ENCODE assay signal across 8 cellular contexts in the genomic region with DNA sequence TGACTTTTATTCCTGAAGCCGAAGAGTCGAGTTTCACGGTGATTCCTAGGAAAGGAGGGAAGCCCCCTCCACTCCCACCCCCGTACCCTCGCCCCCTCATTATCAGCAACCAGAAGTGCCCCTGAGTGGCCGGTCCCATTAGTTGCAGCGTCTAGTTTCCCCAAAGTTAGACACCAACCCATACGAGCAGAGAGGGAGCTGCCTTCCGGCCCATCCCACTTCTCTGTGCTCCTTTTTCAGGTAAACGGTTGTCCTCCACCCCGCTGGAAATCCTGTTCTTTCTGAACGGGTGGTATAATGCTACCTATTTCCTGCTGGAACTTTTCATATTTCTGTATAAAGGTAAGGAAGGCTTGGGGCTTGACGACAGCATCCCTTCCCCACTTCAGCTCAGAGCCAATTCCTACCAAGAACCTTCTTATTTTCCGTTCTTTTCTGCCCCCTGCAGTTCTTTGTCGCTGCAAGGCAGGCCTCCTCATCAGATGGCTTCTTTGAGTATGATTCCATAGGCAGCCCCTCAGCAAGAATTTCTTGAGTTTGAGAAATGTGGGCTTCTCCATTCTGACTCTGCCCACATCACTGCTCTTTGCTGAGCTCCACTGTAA. TPM values are rescaled to one million over a fixed set of nuclear protein-coding genes. Genes with fewer than 3 reads are reported as not detected.
DNase-seq lines count a peak whose midpoint lies in the region; ATAC-seq and TF ChIP-seq lines count a peak whose summit lies in the region.

No MANE protein-coding gene starts in this region.

- H3K14ac ChIP-seq in H9 (ENCODE audit: insufficient read depth, low read length): 0 out of 2 replicates have a peak overlapping the region, but pooled peaks have one; percentile 34

- no peak overlapping the region for H3K18ac ChIP-seq in H9 (ENCODE audit: insufficient read length, low read depth, low read length)

- H2AFZ ChIP-seq in H9 (ENCODE audit: low read length): no peak overlapping the region

- no peak overlapping the region for H2BK15ac ChIP-seq in H9 (ENCODE audit: low read depth, low read length)

- DNase-seq in Calu3: no peak
- no peak for DNase-seq in H9
- no peak for DNase-seq in T-helper 17 cell
- DNase-seq in epithelial cell of esophagus (ENCODE audit: low read depth): no peak
- peak; percentile 24 for DNase-seq in naive B cell
- no peak for DNase-seq in HPDE6-E6E7 (ENCODE audit: extremely low spot score)
- no peak for DNase-seq in NCI-H187 treated with DMSO at 0.1 percent for 48 hours (lab: John Stamatoyannopoulos, UW)

- H3K27ac ChIP-seq in H9 (ENCODE audit: insufficient read length, low read depth, low read length): no peak overlapping the region

- peak overlapping the region; percentile 96 for H3K4me3 Mint-ChIP-seq in Calu3 (ENCODE audit: low read depth, unreplicated experiment)
- H3K4me3 Mint-ChIP-seq in H9: peak overlapping the region; percentile 89 to 94
- H3K4me3 Mint-ChIP-seq in T-helper 17 cell: peak overlapping the region; percentile 92
- H3K4me3 Mint-ChIP-seq in naive B cell: peak overlapping the region; percentile 90 to 99 (median 97)

- H4K5ac ChIP-seq in H9 (ENCODE audit: insufficient read length, low read depth, low read length): no peak overlapping the region

- peak overlapping the region; percentile 95 for H3K27ac Mint-ChIP-seq in Calu3 (ENCODE audit: unreplicated experiment)
- peak overlapping the region; percentile 63 to 97 (median 96); a peak in 6 of 7 replicates for H3K27ac Mint-ChIP-seq in H9
- peak overlapping the region; percentile 91 for H3K27ac Mint-ChIP-seq in T-helper 17 cell
- H3K27ac Mint-ChIP-seq in naive B cell: peak overlapping the region; percentile 88 to 98 (median 96)

- no peaks in the 10 kb centered on the region for H3K79me1 ChIP-seq in H9 (ENCODE audit: insufficient read depth, low read depth, low read length, poor library complexity, severe bottlenecking)

- peaks cover 27% of the 10 kb centered on the region for H3K36me3 Mint-ChIP-seq in Calu3 (ENCODE audit: insufficient read depth, unreplicated experiment)
- peaks cover 27 to 36% (median 32%) of the 10 kb centered on the region in 3 experiments for H3K36me3 Mint-ChIP-seq in H9 (ENCODE audit: insufficient read depth in 1 of 3, low read depth in 3 of 3)
- no peaks in the 10 kb centered on the region for H3K36me3 Mint-ChIP-seq in T-helper 17 cell (ENCODE audit: low read depth)
- peaks cover 0 to 6% of the 10 kb centered on the region in 2 donors for H3K36me3 Mint-ChIP-seq in naive B cell

- CTCF ChIA-PET in Calu3 (lab: Charles Lee): interaction anchor here (0.6 to 1.5 kb wide), 3 partner anchors 31 to 566 kb away, joined by 3 to 20 read pairs (median 7); a partner anchor contains a TSS

- BruUV-seq in Calu3 (replicated peaks; lab: Mats Ljungman, UMichigan): TSS peak; percentile 47

- H4K8ac ChIP-seq in H9 (replicated peaks; ENCODE audit: insufficient read length, low read depth, low read length): no peak overlapping the region

- no peak overlapping the region for H2AK5ac ChIP-seq in H9 (ENCODE audit: insufficient read length, low read length)

- H3K27me3 Mint-ChIP-seq in Calu3 (ENCODE audit: unreplicated experiment) (no peaks in the 10 kb centered on the region), H9 (ENCODE audit: low read depth) (peaks cover 9% of the 10 kb centered on the region), T-helper 17 cell (no peaks in the 10 kb centered on the region), naive B cell (no peaks in the 10 kb centered on the region)

- H3K23ac ChIP-seq in H9 (ENCODE audit: insufficient read length, low read depth, low read length): no peak overlapping the region

- H3K4me2 ChIP-seq in H9 (ENCODE audit: insufficient read depth, insufficient read length, low read length): peak overlapping the region; percentile 58

- H2BK5ac ChIP-seq in H9 (ENCODE audit: insufficient read length, low read length): no peak overlapping the region

- H2BK120ac ChIP-seq in H9 (ENCODE audit: low read depth, low read length, poor library complexity, severe bottlenecking): no peak overlapping the region

- H3K9me3 Mint-ChIP-seq in Calu3 (ENCODE audit: low read depth, unreplicated experiment) (peaks cover 6% of the 10 kb centered on the region), H9 (peaks cover 3 to 4% of the 10 kb centered on the region in 2 experiments; a peak in 1 of 5 replicates), naive B cell (no peaks in the 10 kb centered on the region)

- H3K4ac ChIP-seq in H9 (ENCODE audit: low read depth, low read length): no peak overlapping the region

- no peaks in the 10 kb centered on the region for H3K27me3 ChIP-seq in H9 (ENCODE audit: insufficient read depth, low read length)

- peak; percentile 46 for ATAC-seq in T-helper 17 cell
- ATAC-seq in naive B cell (ENCODE audit: low read depth in 2 of 2): peak; percentile 52 to 58
- ATAC-seq in GM21825 (IDR thresholded peaks at IDR 0.05; ENCODE audit: unreplicated experiment): no peak

- H4K20me1 ChIP-seq in H9 (ENCODE audit: control insufficient read depth, insufficient read depth, insufficient read length): no peaks in the 10 kb centered on the region

- no peak overlapping the region for H3K56ac ChIP-seq in H9 (ENCODE audit: insufficient read length, low read depth, low read length)

- H2BK12ac ChIP-seq in H9 (ENCODE audit: insufficient read length, low read depth, low read length): no peak overlapping the region

- TF ChIP-seq CTCF in Calu3 (IDR thresholded peaks at IDR 0.05; ENCODE audit: unreplicated experiment) (no peak), H9 (conservative IDR thresholded peaks at IDR 0.05) (0 out of 3 replicates have a peak, but pooled peaks have one; percentile 11), epithelial cell of esophagus (IDR thresholded peaks at IDR 0.05; ENCODE audit: insufficient read depth, low read depth, low read length, missing control alignments) (peak; percentile 36)

- no peaks in the 10 kb centered on the region for H3K79me2 ChIP-seq in H9 (ENCODE audit: insufficient read depth, low read length)

- H3K9ac ChIP-seq in H9 (ENCODE audit: extremely low read depth, insufficient read length, low read length): peak overlapping the region; percentile 43

- intact Hi-C loops in Calu3 (cut with micrococcal nuclease; ENCODE audit: unreplicated experiment): no loop called here

- no peak overlapping the region for H2BK20ac ChIP-seq in H9 (ENCODE audit: low read depth, low read length, poor library complexity, severe bottlenecking)

- H3K4me3 ChIP-seq in epithelial cell of esophagus (ENCODE audit: low read length): peak overlapping the region; percentile 87

- peaks cover 12% of the 10 kb centered on the region for H3K23me2 ChIP-seq in H9 (ENCODE audit: insufficient read length, low read depth, low read length, poor library complexity, severe bottlenecking)

- H3T11ph ChIP-seq in H9 (ENCODE audit: low read length): no peak overlapping the region

- no peak overlapping the region for H4K91ac ChIP-seq in H9 (ENCODE audit: insufficient read length, low read depth, low read length)

- H3K4me1 Mint-ChIP-seq in Calu3 (ENCODE audit: low read depth, unreplicated experiment) (peaks cover 18% of the 10 kb centered on the region), H9 (peaks cover 4 to 15% of the 10 kb centered on the region in 2 experiments; a peak in 3 of 4 replicates), T-helper 17 cell (peaks cover 20% of the 10 kb centered on the region), naive B cell (peaks cover 22 to 27% (median 25%) of the 10 kb centered on the region in 3 donors)

- WGBS in H9 (ENCODE audit: extremely low coverage, insufficient read length, low lambda C conversion rate): no CpG with 5 or more reads among the region's 15 CpGs

- H3K9me3 ChIP-seq in H9 (ENCODE audit: control insufficient read depth, low read depth, low read length) (no peaks in the 10 kb centered on the region), T-helper 17 cell (ENCODE audit: control insufficient read depth, low read length, poor library complexity, severe bottlenecking) (no peaks in the 10 kb centered on the region)

- H3K4me1 ChIP-seq in H9 (ENCODE audit: insufficient read depth, low read length): no peaks in the 10 kb centered on the region; the same call in 1 of the 2 replicates

RNA-seq across cellular contexts. Expression of a gene that starts 0.7 kb away (rescaled TPM):
- 10.6 and 11.0 TPM in 2 replicates for total RNA-seq in Calu3 (2022)
- 24.3 and 25.2 TPM in 2 replicates for total RNA-seq in H9 (2021)
- total RNA-seq in T-helper 17 cell: 1 to 10 TPM; 5.1 to 5.9 TPM
- polyA plus RNA-seq in naive B cell (ENCODE audit: low read depth in 6 of 6): 10 to 100 TPM; 36.4 to 76.6 (median 65.0) TPM

RNA-seq across cellular contexts. Expression of a gene that starts 30.9 kb away (rescaled TPM):
- 45.7 and 51.6 TPM in 2 replicates for total RNA-seq in Calu3 (2022)
- total RNA-seq in H9 (2021): 35.4 and 43.6 TPM in 2 replicates
- 10 to 100 TPM; 46.1 to 48.9 TPM for total RNA-seq in T-helper 17 cell
- polyA plus RNA-seq in naive B cell (ENCODE audit: low read depth in 6 of 6): 10 to 100 TPM; 37.9 to 56.4 (median 41.9) TPM

RNA-seq across cellular contexts. Expression of a gene that starts 31.4 kb away (rescaled TPM):
- 33.3 and 39.2 TPM in 2 replicates for total RNA-seq in Calu3 (2022)
- 21.7 and 23.1 TPM in 2 replicates for total RNA-seq in H9 (2021)
- 10 to 100 TPM; 32.4 to 35.6 TPM for total RNA-seq in T-helper 17 cell
- polyA plus RNA-seq in naive B cell (ENCODE audit: low read depth in 6 of 6): 1,000 to 10,000 TPM; 1,105 to 1,945 (median 1,251) TPM

RNA-seq across cellular contexts. Expression of a gene that starts 36.7 kb away (rescaled TPM):
- total RNA-seq in Calu3 (2022) (86.6 and 96.3 TPM in 2 replicates), H9 (2021) (133 and 145 TPM in 2 replicates), T-helper 17 cell (100 to 1,000 TPM in 1 of 2 donors, 10 to 100 TPM in 1; 94.7 to 104 TPM)
- 10 to 100 TPM; 26.3 to 43.8 (median 36.6) TPM for polyA plus RNA-seq in naive B cell (ENCODE audit: low read depth in 6 of 6)

RNA-seq across cellular contexts. Expression of a gene that starts 36.8 kb away (rescaled TPM):
- total RNA-seq in Calu3 (2022): 41.9 and 42.1 TPM in 2 replicates
- 41.8 and 45.2 TPM in 2 replicates for total RNA-seq in H9 (2021)
- total RNA-seq in T-helper 17 cell: 10 to 100 TPM; 31.1 to 32.7 TPM
- 10 to 100 TPM; 65.7 to 83.3 (median 79.1) TPM for polyA plus RNA-seq in naive B cell (ENCODE audit: low read depth in 6 of 6)
